In genomic region chr21:46009951-46010655, GRCh38 we compare ENCODE assay signal across 11 cellular contexts.
"Had no signal": no experiment of that assay in that cellular context is flagged by ENCODE, and none has a peak within 500 bp of the region (broad histone marks: within the 10 kb centered on the region; RNA-seq: fewer than 3 reads in every experiment).

No MANE protein-coding gene starts in this region.

- H3K79me2 ChIP-seq: parathyroid adenoma had no signal

- H3K4me3 Mint-ChIP-seq: activated T-helper 17 cell treated with anti-CD3 and anti-CD28 coated beads, Interleukin-2, amount 50 U/mL, for 72 hours had no signal

- H3K9me3 ChIP-seq: ascending aorta, thyroid gland, uterus had no signal

- H3K36me3 ChIP-seq: ascending aorta, heart left ventricle, left lung, thyroid gland, uterus had no signal

- H3K4me1 Mint-ChIP-seq: activated T-helper 17 cell treated with anti-CD3 and anti-CD28 coated beads, Interleukin-2, amount 50 U/mL, for 72 hours had no signal

- H3K4me1 ChIP-seq: ascending aorta, foreskin keratinocyte, heart left ventricle, left lung, parathyroid adenoma, thyroid gland, uterus had no signal

- H3K27ac Mint-ChIP-seq: activated T-helper 17 cell treated with anti-CD3 and anti-CD28 coated beads, Interleukin-2, amount 50 U/mL, for 72 hours; nephron progenitor cell had no signal

- H3K9ac ChIP-seq: parathyroid adenoma had no signal

- ATAC-seq: activated T-helper 17 cell treated with anti-CD3 and anti-CD28 coated beads, Interleukin-2, amount 50 U/mL, for 72 hours; foreskin keratinocyte; heart left ventricle; left lung had no signal

- DNase-seq: activated CD4-positive, alpha-beta T cell treated with anti-CD3 and anti-CD28 coated beads, Interleukin-2, amount 50 U/mL, for 4 hours; foreskin keratinocyte; left lung; nephron progenitor cell; thyroid gland had no signal

- H3K27ac ChIP-seq: ascending aorta, foreskin keratinocyte, heart left ventricle, left lung, parathyroid adenoma, thyroid gland, uterus had no signal

- H3K27me3 ChIP-seq: ascending aorta, heart left ventricle, left lung, thyroid gland, uterus had no signal

- H3K9me3 Mint-ChIP-seq: activated T-helper 17 cell treated with anti-CD3 and anti-CD28 coated beads, Interleukin-2, amount 50 U/mL, for 72 hours had no signal

- H3K4me3 ChIP-seq: ascending aorta, heart left ventricle, left lung, skin epidermis, thyroid gland, uterus had no signal

- H2AFZ ChIP-seq: parathyroid adenoma had no signal
